Comparison of ENCODE assay signal across 8 cellular contexts in the genomic region with DNA sequence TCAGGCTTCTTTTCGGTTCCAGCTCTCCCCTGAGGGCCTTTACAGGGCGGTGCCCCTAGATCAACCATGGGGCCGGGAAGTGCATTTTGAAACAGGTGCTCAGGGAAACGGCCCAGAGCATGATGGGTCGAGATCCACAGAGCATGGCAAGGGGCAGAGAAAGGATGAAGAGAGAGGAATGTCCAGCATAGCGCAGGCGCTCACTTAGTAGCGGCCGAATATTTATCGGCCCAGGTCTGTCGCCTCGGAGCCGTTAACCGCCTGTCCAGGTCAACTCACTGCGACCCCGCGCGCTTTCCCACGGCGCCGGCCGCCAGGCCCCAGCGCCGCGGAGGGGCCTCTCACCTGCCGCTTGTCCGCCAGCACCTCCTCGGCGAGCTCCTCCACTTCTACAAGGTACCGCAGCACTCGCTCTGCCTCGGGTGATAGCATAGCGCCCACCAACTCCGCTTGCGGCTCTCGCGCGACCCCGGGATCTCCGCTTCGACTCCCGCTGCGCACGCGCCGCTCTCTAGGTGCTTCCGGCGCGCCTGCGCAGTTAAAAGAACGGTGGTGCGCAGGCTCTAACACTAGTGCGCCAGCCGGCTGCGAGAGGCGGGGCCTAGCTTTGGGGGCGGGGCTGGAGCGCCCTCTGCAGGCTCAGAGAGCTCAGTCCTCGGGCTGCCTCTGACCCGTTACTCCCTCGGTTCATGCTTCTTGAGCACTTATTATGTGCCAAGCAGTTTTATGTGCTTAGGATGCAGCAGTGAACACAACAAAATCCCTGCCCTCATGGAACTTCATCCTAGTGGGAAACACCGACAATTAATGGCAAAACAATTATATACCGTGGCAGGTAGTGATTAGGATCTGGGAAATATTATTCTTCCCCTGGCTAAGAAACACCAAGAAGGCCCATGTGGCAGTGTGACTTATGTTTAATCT. TPM values are rescaled to one million over a fixed set of nuclear protein-coding genes. Genes with fewer than 3 reads are reported as not detected.
DNase-seq lines count a peak whose midpoint lies in the region; ATAC-seq and TF ChIP-seq lines count a peak whose summit lies in the region.

Gene PDRG1, minus strand, starts transcription at position 517 of the 924 bp plus-strand sequence. Its CDS starts 85 bp downstream, at position 432.

- no peaks in the 10 kb centered on the region for H3K9me3 ChIP-seq in duodenal mucosa (ENCODE audit: control insufficient read depth in 1 of 2, low read length in 2 of 2)

- peak within 1 kb of the TSS; percentile 89 to 91 for H3K9ac ChIP-seq in duodenal mucosa (ENCODE audit: low read depth in 1 of 2, low read length in 2 of 2)

- ATAC-seq in GM19452 (IDR thresholded peaks at IDR 0.05; ENCODE audit: unreplicated experiment) (peak; percentile 96), HG03575 (IDR thresholded peaks at IDR 0.05; ENCODE audit: extremely low read depth, insufficient number of reproducible peaks, low FRiP score, unreplicated experiment) (peak; percentile 70)

- peaks cover 11% of the 10 kb centered on the region in 2 donors for H3K4me1 ChIP-seq in duodenal mucosa (ENCODE audit: control insufficient read depth in 1 of 2, insufficient read depth in 2 of 2, low read length in 2 of 2)

- H3K4me3 ChIP-seq in duodenal mucosa (ENCODE audit: low read depth in 1 of 2, low read length in 2 of 2) (peak within 1 kb of the TSS; percentile 86 to 96), lower leg skin (ENCODE audit: low read depth, poor library complexity, severe bottlenecking) (peak within 1 kb of the TSS; percentile 51)

- intact Hi-C loops in lower leg skin (cut with DNase I; ENCODE audit: low total_unique reads) = loop anchor here (2.0 kb wide), 1 partner anchor 97 kb away; no protein-coding TSS in a partner anchor

- peak in 1 of 2 donors; percentile 50 for TF ChIP-seq POLR2A in lower leg skin (IDR thresholded peaks at IDR 0.05)

- peaks cover 0 to 5% of the 10 kb centered on the region in 2 donors for H3K27me3 ChIP-seq in duodenal mucosa (ENCODE audit: control insufficient read depth in 1 of 2, insufficient read depth in 2 of 2, low read length in 2 of 2)

- peaks cover 15 to 29% of the 10 kb centered on the region in 2 donors for H3K36me3 ChIP-seq in duodenal mucosa (ENCODE audit: control insufficient read depth in 1 of 2, insufficient read depth in 2 of 2, low read length in 2 of 2)

- DNase-seq in CMK (ENCODE audit: low read depth) (peak; percentile 94), NCI-H774 (lab: John Stamatoyannopoulos, UW) (peak; percentile 94), lower leg skin (ENCODE audit: low spot score in 2 of 2) (peak; percentile 93 to 98)
- peak; percentile 96 for DNase-seq in activated CD4-positive, alpha-beta T cell treated with anti-CD3 and anti-CD28 coated beads, Interleukin-2, amount 50 U/mL, for 4 hours
- DNase-seq in stimulated activated CD4-positive, alpha-beta T cell treated with anti-CD3 and anti-CD28 coated beads, Interleukin-4, amount 100 ng/mL, for 4 hours = peak; percentile 95 to 98

- TF ChIP-seq CTCF in lower leg skin (IDR thresholded peaks at IDR 0.05) = peak in 1 of 3 donors; percentile 60

- WGBS in lower leg skin, 2 donors = 0 to 1% methylated on average over 21 to 55 of the region's 63 CpGs

- no peak within 1 kb of the TSS for H3K27ac ChIP-seq in duodenal mucosa (ENCODE audit: low read depth, low read length)

RNA-seq across cellular contexts. Expression of gene PDRG1, which starts in this region (rescaled TPM):
- total RNA-seq in lower leg skin = 10 to 100 TPM; 10.9 to 18.0 (median 13.0) TPM
